In genomic region chr6:128188678-128189077, GRCh38 we compare ENCODE assay signal across 29 cellular contexts.
"Had no signal": no experiment of that assay in that cellular context is flagged by ENCODE, and none has a peak within 500 bp of the region (broad histone marks: within the 10 kb centered on the region; RNA-seq: fewer than 3 reads in every experiment).

No MANE protein-coding gene starts in this region.

- H3K27me3 Mint-ChIP-seq: activated CD4-positive, alpha-beta memory T cell treated with anti-CD3 and anti-CD28 coated beads, Interleukin-2, amount 10 ng/mL, durations not matched to agents 7 days and 5 days; activated CD4-positive, alpha-beta T cell treated with anti-CD3 and anti-CD28 coated beads, Interleukin-2, amount 10 ng/mL, durations not matched to agents 7 days and 5 days; activated naive CD4-positive, alpha-beta T cell treated with anti-CD3 and anti-CD28 coated beads, Interleukin-2, amount 10 ng/mL, durations not matched to agents 7 days and 5 days; activated naive CD8-positive, alpha-beta T cell; activated T-cell treated with anti-CD3 and anti-CD28 coated beads, Interleukin-2, amount 50 U/mL, for 24 hours; central memory CD8-positive, alpha-beta T cell; dendritic cell treated with granulocyte-macrophage colony-stimulating factor and Interleukin-4, amounts not matched to agents 40 ng/mL and 50 ng/mL, for 4 days had no signal

- H3K4me3 Mint-ChIP-seq: activated CD4-positive, alpha-beta memory T cell treated with anti-CD3 and anti-CD28 coated beads, Interleukin-2, amount 10 ng/mL, durations not matched to agents 7 days and 5 days; activated CD4-positive, alpha-beta T cell treated with anti-CD3 and anti-CD28 coated beads, Interleukin-2, amount 10 ng/mL, durations not matched to agents 7 days and 5 days; activated naive CD4-positive, alpha-beta T cell treated with anti-CD3 and anti-CD28 coated beads, Interleukin-2, amount 10 ng/mL, durations not matched to agents 7 days and 5 days; activated naive CD8-positive, alpha-beta T cell; activated T-cell treated with anti-CD3 and anti-CD28 coated beads, Interleukin-2, amount 50 U/mL, for 24 hours; activated T-cell treated with anti-CD3 and anti-CD28 coated beads, Interleukin-2, amount 50 U/mL, for 72 hours; central memory CD8-positive, alpha-beta T cell; dendritic cell treated with granulocyte-macrophage colony-stimulating factor and Interleukin-4, amounts not matched to agents 40 ng/mL and 50 ng/mL, for 4 days; endodermal cell had no signal

- H3K9me3 Mint-ChIP-seq: activated CD4-positive, alpha-beta memory T cell treated with anti-CD3 and anti-CD28 coated beads, Interleukin-2, amount 10 ng/mL, durations not matched to agents 7 days and 5 days; activated naive CD4-positive, alpha-beta T cell treated with anti-CD3 and anti-CD28 coated beads, Interleukin-2, amount 10 ng/mL, durations not matched to agents 7 days and 5 days; activated T-cell treated with anti-CD3 and anti-CD28 coated beads, Interleukin-2, amount 50 U/mL, for 24 hours; activated T-cell treated with anti-CD3 and anti-CD28 coated beads, Interleukin-2, amount 50 U/mL, for 72 hours; central memory CD8-positive, alpha-beta T cell; dendritic cell treated with granulocyte-macrophage colony-stimulating factor and Interleukin-4, amounts not matched to agents 40 ng/mL and 50 ng/mL, for 4 days; endodermal cell had no signal

- H3K4me1 Mint-ChIP-seq: activated CD4-positive, alpha-beta memory T cell treated with anti-CD3 and anti-CD28 coated beads, Interleukin-2, amount 10 ng/mL, durations not matched to agents 7 days and 5 days; activated CD4-positive, alpha-beta T cell treated with anti-CD3 and anti-CD28 coated beads, Interleukin-2, amount 10 ng/mL, durations not matched to agents 7 days and 5 days; activated naive CD4-positive, alpha-beta T cell treated with anti-CD3 and anti-CD28 coated beads, Interleukin-2, amount 10 ng/mL, durations not matched to agents 7 days and 5 days; central memory CD8-positive, alpha-beta T cell had no signal

- DNase-seq: activated CD4-positive, alpha-beta memory T cell treated with anti-CD3 and anti-CD28 coated beads, Interleukin-2, amount 10 ng/mL, durations not matched to agents 7 days and 5 days; activated CD4-positive, alpha-beta T cell treated with anti-CD3 and anti-CD28 coated beads for 1 hour; activated CD4-positive, alpha-beta T cell treated with anti-CD3 and anti-CD28 coated beads for 4 hours; activated CD4-positive, alpha-beta T cell treated with anti-CD3 and anti-CD28 coated beads, Interleukin-2, amount 10 ng/mL, durations not matched to agents 7 days and 5 days; activated CD4-positive, alpha-beta T cell treated with anti-CD3 and anti-CD28 coated beads, Interleukin-2, amount 50 U/mL, for 4 hours; activated CD8-positive, alpha-beta memory T cell treated with anti-CD3 and anti-CD28 coated beads, Interleukin-2, amount 50 U/mL, for 48 hours; activated gamma-delta T cell; activated naive CD4-positive, alpha-beta T cell; activated naive CD4-positive, alpha-beta T cell treated with anti-CD3 and anti-CD28 coated beads, Interleukin-2, amount 10 ng/mL, durations not matched to agents 7 days and 5 days; activated T-cell treated with anti-CD3 and anti-CD28 coated beads for 4 hours; activated T-cell treated with anti-CD3 and anti-CD28 coated beads, Interleukin-2, amount 50 U/mL, for 24 hours; activated T-cell treated with anti-CD3 and anti-CD28 coated beads, Interleukin-2, amount 50 U/mL, for 72 hours; amniotic stem cell; anterior cingulate cortex; brain microvascular endothelial cell; dorsolateral prefrontal cortex; effector memory CD4-positive, alpha-beta T cell; endodermal cell; foreskin fibroblast; head of caudate nucleus; T-helper 2 cell had no signal

- FAIRE-seq: astrocyte, bronchial epithelial cell, frontal cortex had no signal

- H3K27ac Mint-ChIP-seq: activated CD4-positive, alpha-beta memory T cell treated with anti-CD3 and anti-CD28 coated beads, Interleukin-2, amount 10 ng/mL, durations not matched to agents 7 days and 5 days; activated CD4-positive, alpha-beta T cell treated with anti-CD3 and anti-CD28 coated beads, Interleukin-2, amount 10 ng/mL, durations not matched to agents 7 days and 5 days; activated naive CD4-positive, alpha-beta T cell treated with anti-CD3 and anti-CD28 coated beads, Interleukin-2, amount 10 ng/mL, durations not matched to agents 7 days and 5 days; activated naive CD8-positive, alpha-beta T cell; activated T-cell treated with anti-CD3 and anti-CD28 coated beads, Interleukin-2, amount 50 U/mL, for 24 hours; activated T-cell treated with anti-CD3 and anti-CD28 coated beads, Interleukin-2, amount 50 U/mL, for 72 hours; dendritic cell treated with granulocyte-macrophage colony-stimulating factor and Interleukin-4, amounts not matched to agents 40 ng/mL and 50 ng/mL, for 4 days; endodermal cell had no signal

- H3K27ac ChIP-seq: brain microvascular endothelial cell, coronary artery had no signal

- H3K36me3 Mint-ChIP-seq: activated naive CD4-positive, alpha-beta T cell treated with anti-CD3 and anti-CD28 coated beads, Interleukin-2, amount 10 ng/mL, durations not matched to agents 7 days and 5 days had no signal

- ATAC-seq: activated T-cell treated with anti-CD3 and anti-CD28 coated beads, Interleukin-2, amount 50 U/mL, for 72 hours; esophagus mucosa had no signal

- H3K27me3 ChIP-seq: brain microvascular endothelial cell, dorsolateral prefrontal cortex had no signal
